Comparison of ENCODE assay signal across 12 cellular contexts in the genomic region with DNA sequence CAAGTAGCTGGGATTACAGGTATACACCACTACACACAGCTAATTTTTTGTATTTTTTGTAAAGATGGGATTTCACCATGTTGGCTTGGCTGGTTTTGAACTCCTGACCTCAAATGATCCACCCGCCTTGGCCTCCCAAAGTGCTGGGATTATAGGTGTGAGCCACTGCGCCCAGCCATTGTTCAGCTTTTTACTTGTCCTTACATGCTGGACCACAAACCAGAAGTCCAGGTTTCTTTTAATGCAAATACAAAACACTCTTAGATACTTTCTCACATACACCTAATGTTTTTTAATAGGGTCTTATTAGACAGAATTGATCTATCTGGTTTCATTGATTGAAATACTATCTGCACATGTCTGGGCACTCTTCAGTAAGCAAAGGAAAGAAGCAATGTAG.
"Had no signal": no experiment of that assay in that cellular context is flagged by ENCODE, and none has a peak within 500 bp of the region (broad histone marks: within the 10 kb centered on the region; RNA-seq: fewer than 3 reads in every experiment).

No MANE protein-coding gene starts in this region.

- H2AFZ ChIP-seq: parathyroid adenoma had no signal

- H3K4me1 ChIP-seq: parathyroid adenoma had no signal

- H3K4me3 Mint-ChIP-seq: central memory CD8-positive, alpha-beta T cell had no signal

- H3K4me3 ChIP-seq: left lung, tibial nerve had no signal

- H3K27me3 Mint-ChIP-seq: central memory CD8-positive, alpha-beta T cell had no signal

- DNase-seq: activated CD4-positive, alpha-beta T cell treated with anti-CD3 and anti-CD28 coated beads, Interleukin-2, amount 50 U/mL, for 48 hours; effector memory CD4-positive, alpha-beta T cell; left lung; mesenchymal stem cell; retina; stimulated activated CD4-positive, alpha-beta T cell treated with anti-CD3 and anti-CD28 coated beads, Interleukin-15, amount 100 ng/mL, for 24 hours; stimulated activated CD4-positive, alpha-beta T cell treated with anti-CD3 and anti-CD28 coated beads, Interleukin-4, amount 100 ng/mL, for 4 hours had no signal

- H3K27ac Mint-ChIP-seq: activated T-helper 2 cell treated with anti-CD3 and anti-CD28 coated beads, Interferon-gamma antibody, Interleukin-2, Interleukin-4, amounts not matched to agents 10 μg/mL and 5 μg/mL and 100 μg/mL, durations not matched to agents 14 hours and 24 hours and 36 hours had no signal

- ATAC-seq: activated CD4-positive, CD25-positive, alpha-beta regulatory T cell treated with anti-CD3 and anti-CD28 coated beads, Interleukin-2, amount 50 U/mL, for 24 hours; left lung had no signal

- H3K27ac ChIP-seq: parathyroid adenoma, tibial nerve had no signal

- H3K9ac ChIP-seq: parathyroid adenoma had no signal

- H3K27me3 ChIP-seq: left lung, tibial nerve had no signal

- H3K36me3 ChIP-seq: left lung, tibial nerve had no signal

- H3K9me3 ChIP-seq: left lung, tibial nerve had no signal

- H3K79me2 ChIP-seq: parathyroid adenoma had no signal
